In genomic region chr17:41340496-41340895, GRCh38 we compare ENCODE assay signal across 18 cellular contexts. TPM values are rescaled to one million over a fixed set of nuclear protein-coding genes. Genes with fewer than 3 reads are reported as not detected.
DNase-seq lines count a peak whose midpoint lies in the region; ATAC-seq and TF ChIP-seq lines count a peak whose summit lies in the region.
"Had no signal": no experiment of that assay in that cellular context is flagged by ENCODE, and none has a peak within 500 bp of the region (broad histone marks: within the 10 kb centered on the region; RNA-seq: fewer than 3 reads in every experiment).

No MANE protein-coding gene starts in this region.

- H3K4me2 ChIP-seq in BLaER1 treated with 17β-estradiol and CSF1 and Interleukin-3, amounts not matched to agents 10 nM and 100 nM: peak overlapping the region; percentile 22 to 92 (median 62); a peak in 20 of 22 replicates
- H3K4me2 ChIP-seq in OCI-LY3 (ENCODE audit: low read length): peak overlapping the region; percentile 50

- ATAC-seq in stimulated activated naive CD8-positive, alpha-beta T cell treated with anti-CD3 and anti-CD28 coated beads, Interleukin-15, amount 100 ng/mL, for 72 hours: no peak
- ATAC-seq: heart right ventricle, left lobe of liver had no signal

- H3K9me3 Mint-ChIP-seq in stimulated activated naive CD8-positive, alpha-beta T cell treated with anti-CD3 and anti-CD28 coated beads, Interleukin-15, amount 100 ng/mL, for 72 hours: peaks cover 8 to 11% of the 10 kb centered on the region in 2 donors

- H3K4me3 ChIP-seq in BLaER1 treated with 17β-estradiol and CSF1 and Interleukin-3, amounts not matched to agents 10 nM and 100 nM: no peak overlapping the region
- H3K4me3 ChIP-seq in OCI-LY3 (ENCODE audit: low read length) (peak overlapping the region; percentile 29), tibial artery (no peak overlapping the region)
- H3K4me3 ChIP-seq: heart right ventricle had no signal

- no peaks in the 10 kb centered on the region for H4K20me1 ChIP-seq in BLaER1 treated with 17β-estradiol and CSF1 and Interleukin-3, amounts not matched to agents 10 nM and 100 nM
- H4K20me1 ChIP-seq in OCI-LY3 (ENCODE audit: insufficient read depth, low read length): no peaks in the 10 kb centered on the region

- H3K27me3 ChIP-seq in BLaER1 treated with 17β-estradiol and CSF1 and Interleukin-3, amounts not matched to agents 10 nM and 100 nM: no peaks in the 10 kb centered on the region
- H3K27me3 ChIP-seq in OCI-LY3 (ENCODE audit: low read depth, low read length) (no peaks in the 10 kb centered on the region), tibial artery (no peaks in the 10 kb centered on the region)

- H3K36me3 ChIP-seq in BLaER1 treated with 17β-estradiol and CSF1 and Interleukin-3, amounts not matched to agents 10 nM and 100 nM: no peaks in the 10 kb centered on the region
- H3K36me3 ChIP-seq in OCI-LY3 (replicated peaks; ENCODE audit: low read depth, low read length) (no peaks in the 10 kb centered on the region), tibial artery (no peaks in the 10 kb centered on the region)
- H3K36me3 ChIP-seq: heart right ventricle had no signal

- TF ChIP-seq CTCF in OCI-LY3 (IDR thresholded peaks at IDR 0.05; ENCODE audit: low read depth, low read length) (no peak), tibial artery (IDR thresholded peaks at IDR 0.05) (no peak)

- no peak overlapping the region for H3K27ac Mint-ChIP-seq in stimulated activated naive CD8-positive, alpha-beta T cell treated with anti-CD3 and anti-CD28 coated beads, Interleukin-15, amount 100 ng/mL, for 72 hours

- H3K4me3 Mint-ChIP-seq in stimulated activated naive CD8-positive, alpha-beta T cell treated with anti-CD3 and anti-CD28 coated beads, Interleukin-15, amount 100 ng/mL, for 72 hours: peak overlapping the region in 1 of 2 donors; percentile 15

- no peak overlapping the region for H2AFZ ChIP-seq in OCI-LY3 (ENCODE audit: low read depth, low read length)

- peaks cover 19 to 39% (median 26%) of the 10 kb centered on the region in 10 experiments for H3K4me1 ChIP-seq in BLaER1 treated with 17β-estradiol and CSF1 and Interleukin-3, amounts not matched to agents 10 nM and 100 nM
- H3K4me1 ChIP-seq in OCI-LY3 (ENCODE audit: low read length): peaks cover 32% of the 10 kb centered on the region
- H3K4me1 ChIP-seq in tibial artery: peaks cover 0 to 4% (median 0%) of the 10 kb centered on the region in 4 donors

- in situ Hi-C loops in Caki2 (cut with HindIII; ENCODE audit: low pct_unique_long_range_greater_than_20kb, low sequenced_read_pairs): no loop called here

- intact Hi-C loops in tibial artery (cut with DNase I; ENCODE audit: low total_unique reads): no loop called here

- H3K9me3 ChIP-seq in BLaER1 treated with 17β-estradiol and CSF1 and Interleukin-3, amounts not matched to agents 10 nM and 100 nM (replicated peaks in 1 of 11): peaks cover 24 to 32% (median 28%) of the 10 kb centered on the region in 11 experiments
- peaks cover 4% of the 10 kb centered on the region for H3K9me3 ChIP-seq in OCI-LY3 (ENCODE audit: insufficient read depth, low read length)
- no peaks in the 10 kb centered on the region for H3K9me3 ChIP-seq in tibial artery

- DNase-seq in Caki2 (ENCODE audit: low read depth): peak; percentile 51
- DNase-seq in kidney tubule cell (ENCODE audit: low spot score): peak; percentile 85
- DNase-seq in tibial artery: no peak
- no peak for DNase-seq in stimulated activated naive CD8-positive, alpha-beta T cell treated with anti-CD3 and anti-CD28 coated beads, Interleukin-15, amount 100 ng/mL, for 72 hours
- DNase-seq in GDM1 (lab: John Stamatoyannopoulos, UW): no peak
- DNase-seq in HuH-7.5 (ENCODE audit: low spot score): no peak
- DNase-seq: activated effector memory CD4-positive, alpha-beta T cell treated with anti-CD3 and anti-CD28 coated beads, Interleukin-2, amount 50 U/mL, for 16 hours; H7; heart right ventricle; NCI-H1694; NCI-H69 had no signal

- peak overlapping the region in 6 of 11 experiments; percentile 14 to 64 (median 56); a peak in 9 of 22 replicates for H3K9ac ChIP-seq in BLaER1 treated with 17β-estradiol and CSF1 and Interleukin-3, amounts not matched to agents 10 nM and 100 nM
- H3K9ac ChIP-seq in OCI-LY3 (ENCODE audit: low read length): no peak overlapping the region

- no peaks in the 10 kb centered on the region for H3K79me2 ChIP-seq in OCI-LY3 (ENCODE audit: low read length)

- H3K27ac ChIP-seq in BLaER1 treated with 17β-estradiol and CSF1 and Interleukin-3, amounts not matched to agents 10 nM and 100 nM: peak overlapping the region in 9 of 11 experiments; percentile 33 to 89 (median 72); a peak in 14 of 22 replicates
- H3K27ac ChIP-seq in OCI-LY3 (ENCODE audit: low read length) (peak overlapping the region; percentile 14; the same call in 1 of the 2 replicates), tibial artery (no peak overlapping the region)
- H3K27ac ChIP-seq: C4-2B had no signal

- no peaks in the 10 kb centered on the region for H3K27me3 Mint-ChIP-seq in stimulated activated naive CD8-positive, alpha-beta T cell treated with anti-CD3 and anti-CD28 coated beads, Interleukin-15, amount 100 ng/mL, for 72 hours

- H3K4me1 Mint-ChIP-seq in stimulated activated naive CD8-positive, alpha-beta T cell treated with anti-CD3 and anti-CD28 coated beads, Interleukin-15, amount 100 ng/mL, for 72 hours: peaks cover 51% of the 10 kb centered on the region

RNA-seq across cellular contexts. Expression of gene KRT33A, which starts 10.1 kb away (rescaled TPM):
- total RNA-seq in Caki2 (2014; rRNA removed; shearing (Covaris generic); ENCODE audit: low replicate concordance): not detected in 2 replicates
- total RNA-seq: cardiac septum; H7; heart right ventricle; left lobe of liver; T-helper 2 cell treated with Interferon-gamma antibody and Interleukin-4, amounts not matched to agents 100 ng/mL and 5 ng/mL, for 36 hours; urinary bladder had no signal

RNA-seq across cellular contexts. Expression of gene KRTAP17-1, which starts 25.0 kb away (rescaled TPM):
- total RNA-seq in Caki2 (2014; rRNA removed; shearing (Covaris generic); ENCODE audit: low replicate concordance): not detected in 2 replicates
- total RNA-seq: cardiac septum; H7; heart right ventricle; left lobe of liver; T-helper 2 cell treated with Interferon-gamma antibody and Interleukin-4, amounts not matched to agents 100 ng/mL and 5 ng/mL, for 36 hours; urinary bladder had no signal

RNA-seq across cellular contexts. Expression of gene KRT33B, which starts 29.1 kb away (rescaled TPM):
- not detected in 2 replicates for total RNA-seq in Caki2 (2014; rRNA removed; shearing (Covaris generic); ENCODE audit: low replicate concordance)
- total RNA-seq: cardiac septum; H7; heart right ventricle; left lobe of liver; T-helper 2 cell treated with Interferon-gamma antibody and Interleukin-4, amounts not matched to agents 100 ng/mL and 5 ng/mL, for 36 hours; urinary bladder had no signal

RNA-seq across cellular contexts. Expression of gene KRTAP16-1, which starts 31.4 kb away (rescaled TPM):
- not detected in 2 replicates for total RNA-seq in Caki2 (2014; rRNA removed; shearing (Covaris generic); ENCODE audit: low replicate concordance)
- total RNA-seq: cardiac septum; H7; heart right ventricle; left lobe of liver; T-helper 2 cell treated with Interferon-gamma antibody and Interleukin-4, amounts not matched to agents 100 ng/mL and 5 ng/mL, for 36 hours; urinary bladder had no signal

RNA-seq across cellular contexts. Expression of gene KRTAP29-1, which starts 37.8 kb away (rescaled TPM):
- total RNA-seq in Caki2 (2014; rRNA removed; shearing (Covaris generic); ENCODE audit: low replicate concordance): not detected in 2 replicates
- total RNA-seq: cardiac septum; H7; heart right ventricle; left lobe of liver; T-helper 2 cell treated with Interferon-gamma antibody and Interleukin-4, amounts not matched to agents 100 ng/mL and 5 ng/mL, for 36 hours; urinary bladder had no signal

Comparison
In these comparisons a context has a peak if more than half of its experiments do, and no peak if none do; other contexts are left out.
1. H3K27ac ChIP-seq: peak in BLaER1 treated with 17β-estradiol and CSF1 and Interleukin-3, amounts not matched to agents 10 nM and 100 nM (9 of 11) and OCI-LY3 (single experiment); none in tibial artery (0 of 2).
2. DNase-seq: peak in Caki2 (single experiment) and kidney tubule cell (single experiment); none in tibial artery (0 of 2), stimulated activated naive CD8-positive, alpha-beta T cell treated with anti-CD3 and anti-CD28 coated beads, Interleukin-15, amount 100 ng/mL, for 72 hours (0 of 2), GDM1 (single experiment) and HuH-7.5 (single experiment).